Comparison of ENCODE assay signal across 10 cellular contexts in the genomic region with DNA sequence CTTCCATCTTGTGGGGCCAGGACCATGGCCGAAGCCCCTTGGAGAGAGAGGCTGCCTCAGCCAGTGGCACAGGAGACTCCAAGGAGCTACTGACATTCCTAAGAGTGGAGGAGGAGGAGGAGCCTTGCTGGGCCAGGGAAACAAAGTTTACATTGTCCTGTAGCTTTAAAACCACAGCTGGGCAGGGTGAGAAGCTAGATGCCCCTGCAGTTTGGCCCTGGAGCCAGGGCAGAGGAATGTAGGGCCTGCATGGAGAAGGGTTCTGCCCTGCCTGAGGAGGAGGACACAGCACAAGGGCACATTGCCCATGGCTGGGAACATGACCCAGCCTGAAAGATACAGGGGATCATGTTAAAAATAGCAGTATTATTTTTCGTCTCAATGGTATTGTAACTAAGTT. TPM values are rescaled to one million over a fixed set of nuclear protein-coding genes. Genes with fewer than 3 reads are reported as not detected.
DNase-seq lines count a peak whose midpoint lies in the region; ATAC-seq and TF ChIP-seq lines count a peak whose summit lies in the region.
"Had no signal": no experiment of that assay in that cellular context is flagged by ENCODE, and none has a peak within 500 bp of the region (broad histone marks: within the 10 kb centered on the region; RNA-seq: fewer than 3 reads in every experiment).

No MANE protein-coding gene starts in this region.

- DNase-seq in COLO829 (ENCODE audit: low spot score): peak; percentile 55
- DNase-seq in SJSA1 (ENCODE audit: low read depth in 1 of 2, low spot score in 2 of 2): peak; percentile 32 to 44
- DNase-seq in prostate gland (ENCODE audit: low spot score): peak; percentile 3
- DNase-seq in omental fat pad (ENCODE audit: low spot score): no peak
- DNase-seq in NCI-H1048 (lab: John Stamatoyannopoulos, UW): no peak
- DNase-seq: NCI-H1105 treated with DMSO at 0.1 percent for 48 hours, SHP77 treated with DMSO at 0.1 percent for 48 hours had no signal

- peaks cover 88% of the 10 kb centered on the region for H3K36me3 ChIP-seq in SJSA1
- peaks cover 7 to 33% of the 10 kb centered on the region in 2 donors for H3K36me3 ChIP-seq in esophagus (ENCODE audit: control insufficient read depth in 2 of 2, insufficient read depth in 2 of 2, low read length in 1 of 2)
- H3K36me3 ChIP-seq in prostate gland: peaks cover 12 to 17% of the 10 kb centered on the region in 2 donors

- no peak for TF ChIP-seq CTCF in prostate gland (IDR thresholded peaks at IDR 0.05)
- TF ChIP-seq CTCF in omental fat pad (IDR thresholded peaks at IDR 0.05): no peak

- H3K9me3 ChIP-seq in SJSA1 (replicated peaks) (no peaks in the 10 kb centered on the region), esophagus (ENCODE audit: control insufficient read depth in 2 of 2, insufficient read depth in 1 of 2, low read depth in 1 of 2, low read length in 1 of 2) (no peaks in the 10 kb centered on the region), prostate gland (no peaks in the 10 kb centered on the region)

- no peaks in the 10 kb centered on the region for H3K27me3 ChIP-seq in SJSA1 (replicated peaks)
- no peaks in the 10 kb centered on the region for H3K27me3 ChIP-seq in esophagus (ENCODE audit: control insufficient read depth in 1 of 2, insufficient read depth in 2 of 2, low read length in 2 of 2)
- no peaks in the 10 kb centered on the region for H3K27me3 ChIP-seq in prostate gland (replicated peaks; ENCODE audit: insufficient read depth)

- H3K4me1 ChIP-seq in SJSA1 (replicated peaks) (peaks cover 36% of the 10 kb centered on the region), esophagus (ENCODE audit: control insufficient read depth in 2 of 2, insufficient read depth in 2 of 2, low read length in 1 of 2) (peaks cover 2 to 12% of the 10 kb centered on the region in 2 donors), prostate gland (replicated peaks) (no peaks in the 10 kb centered on the region)

- no peak overlapping the region for H3K27ac ChIP-seq in SJSA1
- peak overlapping the region; percentile 42 to 52 for H3K27ac ChIP-seq in esophagus (ENCODE audit: low read depth in 2 of 2, low read length in 1 of 2)
- H3K27ac ChIP-seq in prostate gland: peak overlapping the region; percentile 34 to 55

- no peak overlapping the region for H3K4me3 ChIP-seq in SJSA1
- H3K4me3 ChIP-seq in esophagus (ENCODE audit: low read depth in 1 of 2, low read length in 2 of 2): no peak overlapping the region
- H3K4me3 ChIP-seq in prostate gland: no peak overlapping the region

- ATAC-seq in omental fat pad (ENCODE audit: low FRiP score) (no peak), HG02840 (IDR thresholded peaks at IDR 0.05; ENCODE audit: low FRiP score, unreplicated experiment) (no peak), GM21390 (IDR thresholded peaks at IDR 0.05; ENCODE audit: unreplicated experiment) (no peak)

- no peak for TF ChIP-seq POLR2A in prostate gland (IDR thresholded peaks at IDR 0.05)

- intact Hi-C loops in prostate gland (cut with DNase I): loop anchor here (5.0 to 10.0 kb wide), 2 partner anchors 73 to 240 kb away; no protein-coding TSS in a partner anchor

- WGBS in esophagus, 2 donors: 50 to 58% methylated on average over 2 of the region's 2 CpGs
- WGBS in prostate gland: 48% methylated on average over 2 of the region's 2 CpGs

RNA-seq across cellular contexts. Expression of gene PLCG1, which starts 37.4 kb away (rescaled TPM):
- total RNA-seq in SJSA1 (2014; rRNA removed; shearing (Covaris generic)): 49.4 and 69.1 TPM in 2 replicates
- polyA plus RNA-seq in esophagus: 10 to 100 TPM; 26.2 to 45.3 TPM
- 100 to 1,000 TPM in 1 of 2 donors, 10 to 100 TPM in 1; 67.9 to 129 TPM for total RNA-seq in prostate gland
- total RNA-seq in omental fat pad: 100 to 1,000 TPM in 1 of 4 donors, 10 to 100 TPM in 3; 43.9 to 189 (median 63.1) TPM

Comparison
In these comparisons a context has a peak if more than half of its experiments do, and no peak if none do; other contexts are left out.
1. DNase-seq: peak in COLO829 (single experiment), SJSA1 (2 of 2) and prostate gland (single experiment); none in omental fat pad (single experiment) and NCI-H1048 (single experiment).